In the genomic region with DNA sequence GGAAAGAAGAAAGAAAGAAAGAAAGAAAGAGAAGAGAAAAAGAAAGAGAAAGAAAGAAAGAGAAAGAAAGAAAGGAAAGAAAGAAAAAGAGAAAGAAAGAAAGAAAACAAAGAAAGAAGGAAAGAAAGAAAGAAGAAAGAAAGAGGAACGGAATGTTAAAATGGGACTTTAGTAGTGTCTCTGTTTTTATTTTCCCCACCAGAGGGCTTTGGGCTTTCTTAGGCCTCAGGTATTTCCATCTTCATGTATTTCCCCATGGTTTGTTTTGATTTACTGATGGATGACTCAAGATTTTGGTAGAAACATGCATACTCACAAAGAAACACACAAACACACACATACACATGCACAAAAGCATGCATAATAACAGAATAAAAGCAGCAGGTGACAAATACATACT, we compare ENCODE assay signal across 22 cellular contexts.
DNase-seq lines count a peak whose midpoint lies in the region; ATAC-seq and TF ChIP-seq lines count a peak whose summit lies in the region.
"Had no signal": no experiment of that assay in that cellular context is flagged by ENCODE, and none has a peak within 500 bp of the region (broad histone marks: within the 10 kb centered on the region; RNA-seq: fewer than 3 reads in every experiment).

No MANE protein-coding gene starts in this region.

- H3K23me2 ChIP-seq in H9 (ENCODE audit: insufficient read length, low read depth, low read length, poor library complexity, severe bottlenecking): no peaks in the 10 kb centered on the region

- H3K4me1 ChIP-seq in H9 (ENCODE audit: insufficient read depth, low read length): no peaks in the 10 kb centered on the region
- H3K4me1 ChIP-seq: A549 had no signal

- no peak overlapping the region for H2AFZ ChIP-seq in H9 (ENCODE audit: low read length)

- H3K79me1 ChIP-seq in H9 (ENCODE audit: insufficient read depth, low read depth, low read length, poor library complexity, severe bottlenecking): no peaks in the 10 kb centered on the region

- H3K9ac ChIP-seq in H9 (ENCODE audit: extremely low read depth, insufficient read length, low read length): no peak overlapping the region

- no peak overlapping the region for H3K4ac ChIP-seq in H9 (ENCODE audit: low read depth, low read length)

- H2BK15ac ChIP-seq in H9 (ENCODE audit: low read depth, low read length): no peak overlapping the region

- H3K4me1 Mint-ChIP-seq in H9 (no peaks in the 10 kb centered on the region), neural crest cell (no peaks in the 10 kb centered on the region)
- H3K4me1 Mint-ChIP-seq: B cell had no signal

- no peak overlapping the region for H3K27ac ChIP-seq in H9 (ENCODE audit: insufficient read length, low read depth, low read length)
- H3K27ac ChIP-seq: A549 had no signal

- TF ChIP-seq CTCF in H9 (conservative IDR thresholded peaks at IDR 0.05) (peak; percentile 25; the same call in 1 of the 3 replicates), neural crest cell (conservative IDR thresholded peaks at IDR 0.05) (peak; percentile 31)

- H3K23ac ChIP-seq in H9 (ENCODE audit: insufficient read length, low read depth, low read length): no peak overlapping the region

- peaks cover 44 to 53% of the 10 kb centered on the region in 2 experiments for H3K9me3 Mint-ChIP-seq in H9
- H3K9me3 Mint-ChIP-seq in neural crest cell: no peaks in the 10 kb centered on the region

- H4K91ac ChIP-seq in H9 (ENCODE audit: insufficient read length, low read depth, low read length): no peak overlapping the region

- H2AK5ac ChIP-seq in H9 (ENCODE audit: insufficient read length, low read length): no peak overlapping the region

- H3K27me3 Mint-ChIP-seq in H9 (ENCODE audit: low read depth) (no peaks in the 10 kb centered on the region), neural crest cell (ENCODE audit: low read depth) (no peaks in the 10 kb centered on the region)
- H3K27me3 Mint-ChIP-seq: B cell had no signal

- ATAC-seq in HG02885 (IDR thresholded peaks at IDR 0.05; ENCODE audit: poor library complexity, unreplicated experiment): no peak
- ATAC-seq: A549, GM12878, HCT116 had no signal

- H3K14ac ChIP-seq in H9 (ENCODE audit: insufficient read depth, low read length): no peak overlapping the region

- H3K27ac Mint-ChIP-seq in H9 (no peak overlapping the region), neural crest cell (ENCODE audit: unreplicated experiment) (no peak overlapping the region)
- H3K27ac Mint-ChIP-seq: B cell had no signal

- H4K20me1 ChIP-seq in H9 (ENCODE audit: control insufficient read depth, insufficient read depth, insufficient read length): no peaks in the 10 kb centered on the region

- no peak overlapping the region for H2BK5ac ChIP-seq in H9 (ENCODE audit: insufficient read length, low read length)

- H3K4me3 Mint-ChIP-seq in H9 (no peak overlapping the region), neural crest cell (no peak overlapping the region)
- H3K4me3 Mint-ChIP-seq: B cell had no signal

- no peak overlapping the region for H3K56ac ChIP-seq in H9 (ENCODE audit: insufficient read length, low read depth, low read length)

- H3K36me3 Mint-ChIP-seq in H9 (ENCODE audit: insufficient read depth in 1 of 3, low read depth in 3 of 3) (peaks cover 0 to 5% (median 0%) of the 10 kb centered on the region in 3 experiments; a peak in 2 of 7 replicates), neural crest cell (ENCODE audit: low read depth) (peaks cover 3% of the 10 kb centered on the region)

- H3K4me2 ChIP-seq in H9 (ENCODE audit: insufficient read depth, insufficient read length, low read length): no peak overlapping the region
- H3K4me2 ChIP-seq: A549 had no signal

- H4K5ac ChIP-seq in H9 (ENCODE audit: insufficient read length, low read depth, low read length): no peak overlapping the region

- no peak overlapping the region for H2BK12ac ChIP-seq in H9 (ENCODE audit: insufficient read length, low read depth, low read length)

- no peak overlapping the region for H4K8ac ChIP-seq in H9 (replicated peaks; ENCODE audit: insufficient read length, low read depth, low read length)

- no peaks in the 10 kb centered on the region for H3K79me2 ChIP-seq in H9 (ENCODE audit: insufficient read depth, low read length)

- H3K9me3 ChIP-seq in H9 (ENCODE audit: control insufficient read depth, low read depth, low read length): peaks cover 21% of the 10 kb centered on the region
- H3K9me3 ChIP-seq: A549 had no signal

- no peak overlapping the region for H2BK120ac ChIP-seq in H9 (ENCODE audit: low read depth, low read length, poor library complexity, severe bottlenecking)

- WGBS in H9 (ENCODE audit: extremely low coverage, insufficient read length, low lambda C conversion rate): 100% methylated on average over 1 of the region's 1 CpG

- H3K27me3 ChIP-seq in H9 (ENCODE audit: insufficient read depth, low read length): no peaks in the 10 kb centered on the region

- no peak overlapping the region for H2BK20ac ChIP-seq in H9 (ENCODE audit: low read depth, low read length, poor library complexity, severe bottlenecking)

- no peak overlapping the region for H3T11ph ChIP-seq in H9 (ENCODE audit: low read length)

- no peak overlapping the region for H3K18ac ChIP-seq in H9 (ENCODE audit: insufficient read length, low read depth, low read length)

- DNase-seq in H9 (no peak), NAMALWA (ENCODE audit: low spot score) (peak; percentile 15), astrocyte of the hippocampus (ENCODE audit: low read depth, low spot score) (peak; percentile 13), neural crest cell (ENCODE audit: low read depth, low spot score) (no peak), NCI-H82 treated with DMSO at 0.1 percent for 48 hours (lab: John Stamatoyannopoulos, UW; ENCODE audit: unreplicated experiment) (no peak), NCI-H2227 treated with DMSO at 0.1 percent for 48 hours (lab: John Stamatoyannopoulos, UW) (no peak)
- DNase-seq: DMS79 treated with DMSO at 0.1 percent for 48 hours, GOT3, MM.1S, NCI-H1105, NCI-H146, NCI-H2029, NCI-H345, NCI-H524, NCI-H774, OCI-M1, Right ventricle myocardium superior had no signal

Comparison
In these comparisons a context has a peak if more than half of its experiments do, and no peak if none do; other contexts are left out.
1. DNase-seq: peak in NAMALWA (single experiment) and astrocyte of the hippocampus (single experiment); none in H9 (single experiment), neural crest cell (single experiment), NCI-H82 treated with DMSO at 0.1 percent for 48 hours (single experiment) and NCI-H2227 treated with DMSO at 0.1 percent for 48 hours (single experiment).